In the genomic region with DNA sequence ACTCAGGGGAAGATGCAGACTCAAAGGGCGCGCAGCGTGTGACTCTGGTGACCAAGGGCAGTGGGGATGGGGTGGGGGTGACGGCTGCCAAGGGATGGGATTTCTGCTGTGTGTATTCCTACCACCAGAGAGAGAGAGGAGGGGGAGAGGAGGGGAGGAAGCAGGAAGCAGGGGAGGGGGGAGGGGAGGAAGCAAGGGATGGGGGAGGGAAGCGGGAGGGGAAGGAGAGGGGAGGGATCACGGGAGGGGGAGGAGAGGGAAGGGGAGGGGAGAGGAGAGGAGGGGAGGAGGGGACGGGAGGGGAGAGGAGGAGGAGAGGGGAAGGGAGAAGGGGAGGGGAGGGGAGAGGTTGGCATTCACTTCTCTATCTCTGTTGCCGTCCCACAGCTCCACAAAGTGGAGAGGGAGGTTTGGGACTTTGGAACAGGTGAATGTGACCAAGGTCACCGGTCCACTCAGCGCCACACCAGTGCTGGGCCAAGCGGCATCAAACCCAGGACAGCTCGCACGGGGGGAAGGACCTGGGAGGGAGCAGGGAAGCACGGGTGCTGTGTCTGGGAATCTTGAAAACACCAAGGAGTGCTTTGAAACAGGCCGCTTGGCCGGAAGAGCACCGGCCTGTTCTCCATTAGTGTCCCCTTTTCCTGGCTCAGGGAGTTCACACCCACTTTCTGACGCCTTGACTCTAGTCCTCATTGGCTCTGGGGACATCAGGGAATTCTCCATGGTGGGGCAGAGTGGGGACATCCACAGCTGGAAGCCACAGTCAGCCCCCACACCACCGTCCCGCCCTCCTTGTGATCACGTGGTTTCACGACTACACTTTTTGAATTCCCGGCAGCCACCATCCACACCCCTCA, we compare ENCODE assay signal across 1 cellular context.
A peak's percentile ranks its signal among the peaks of the same experiment; 100 is the strongest.
TF ChIP-seq lines count a peak whose summit lies in the region.

No MANE protein-coding gene starts in this region.

TF ChIP-seq in HepG2, 621 proteins besides CTCF, POLR2A, EP300 and RAD21 (continued from another document and continues in another):
- TF ChIP-seq, protein P1, sequence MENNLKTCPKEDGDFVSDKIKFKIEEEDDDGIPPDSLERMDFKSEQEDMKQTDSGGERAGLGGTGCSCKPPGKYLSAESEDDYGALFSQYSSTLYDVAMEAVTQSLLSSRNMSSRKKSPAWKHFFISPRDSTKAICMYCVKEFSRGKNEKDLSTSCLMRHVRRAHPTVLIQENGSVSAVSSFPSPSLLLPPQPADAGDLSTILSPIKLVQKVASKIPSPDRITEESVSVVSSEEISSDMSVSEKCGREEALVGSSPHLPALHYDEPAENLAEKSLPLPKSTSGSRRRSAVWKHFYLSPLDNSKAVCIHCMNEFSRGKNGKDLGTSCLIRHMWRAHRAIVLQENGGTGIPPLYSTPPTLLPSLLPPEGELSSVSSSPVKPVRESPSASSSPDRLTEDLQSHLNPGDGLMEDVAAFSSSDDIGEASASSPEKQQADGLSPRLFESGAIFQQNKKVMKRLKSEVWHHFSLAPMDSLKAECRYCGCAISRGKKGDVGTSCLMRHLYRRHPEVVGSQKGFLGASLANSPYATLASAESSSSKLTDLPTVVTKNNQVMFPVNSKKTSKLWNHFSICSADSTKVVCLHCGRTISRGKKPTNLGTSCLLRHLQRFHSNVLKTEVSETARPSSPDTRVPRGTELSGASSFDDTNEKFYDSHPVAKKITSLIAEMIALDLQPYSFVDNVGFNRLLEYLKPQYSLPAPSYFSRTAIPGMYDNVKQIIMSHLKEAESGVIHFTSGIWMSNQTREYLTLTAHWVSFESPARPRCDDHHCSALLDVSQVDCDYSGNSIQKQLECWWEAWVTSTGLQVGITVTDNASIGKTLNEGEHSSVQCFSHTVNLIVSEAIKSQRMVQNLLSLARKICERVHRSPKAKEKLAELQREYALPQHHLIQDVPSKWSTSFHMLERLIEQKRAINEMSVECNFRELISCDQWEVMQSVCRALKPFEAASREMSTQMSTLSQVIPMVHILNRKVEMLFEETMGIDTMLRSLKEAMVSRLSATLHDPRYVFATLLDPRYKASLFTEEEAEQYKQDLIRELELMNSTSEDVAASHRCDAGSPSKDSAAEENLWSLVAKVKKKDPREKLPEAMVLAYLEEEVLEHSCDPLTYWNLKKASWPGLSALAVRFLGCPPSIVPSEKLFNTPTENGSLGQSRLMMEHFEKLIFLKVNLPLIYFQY (CRISPR knock-in tag; IDR thresholded peaks at IDR 0.05; ENCODE audit: borderline replicate concordance) = peak; percentile 78; the same call in 1 of the 2 replicates
- TF ChIP-seq ARNT2 (CRISPR knock-in tag; IDR thresholded peaks at IDR 0.05; ENCODE audit: low read depth) = no peak
- TF ChIP-seq ZNF317 (CRISPR knock-in tag; IDR thresholded peaks at IDR 0.05) = no peak
- no peak for TF ChIP-seq ZNF713 (CRISPR knock-in tag; IDR thresholded peaks at IDR 0.05)
- TF ChIP-seq, protein P2, sequence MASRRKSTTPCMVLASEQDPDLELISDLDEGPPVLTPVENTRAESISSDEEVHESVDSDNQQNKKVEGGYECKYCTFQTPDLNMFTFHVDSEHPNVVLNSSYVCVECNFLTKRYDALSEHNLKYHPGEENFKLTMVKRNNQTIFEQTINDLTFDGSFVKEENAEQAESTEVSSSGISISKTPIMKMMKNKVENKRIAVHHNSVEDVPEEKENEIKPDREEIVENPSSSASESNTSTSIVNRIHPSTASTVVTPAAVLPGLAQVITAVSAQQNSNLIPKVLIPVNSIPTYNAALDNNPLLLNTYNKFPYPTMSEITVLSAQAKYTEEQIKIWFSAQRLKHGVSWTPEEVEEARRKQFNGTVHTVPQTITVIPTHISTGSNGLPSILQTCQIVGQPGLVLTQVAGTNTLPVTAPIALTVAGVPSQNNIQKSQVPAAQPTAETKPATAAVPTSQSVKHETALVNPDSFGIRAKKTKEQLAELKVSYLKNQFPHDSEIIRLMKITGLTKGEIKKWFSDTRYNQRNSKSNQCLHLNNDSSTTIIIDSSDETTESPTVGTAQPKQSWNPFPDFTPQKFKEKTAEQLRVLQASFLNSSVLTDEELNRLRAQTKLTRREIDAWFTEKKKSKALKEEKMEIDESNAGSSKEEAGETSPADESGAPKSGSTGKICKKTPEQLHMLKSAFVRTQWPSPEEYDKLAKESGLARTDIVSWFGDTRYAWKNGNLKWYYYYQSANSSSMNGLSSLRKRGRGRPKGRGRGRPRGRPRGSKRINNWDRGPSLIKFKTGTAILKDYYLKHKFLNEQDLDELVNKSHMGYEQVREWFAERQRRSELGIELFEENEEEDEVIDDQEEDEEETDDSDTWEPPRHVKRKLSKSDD (CRISPR knock-in tag; IDR thresholded peaks at IDR 0.05; ENCODE audit: low read depth) = no peak
- TF ChIP-seq SYNCRIP (IDR thresholded peaks at IDR 0.05; ENCODE audit: insufficient read depth, low read depth, low read length) = no peak
- peak; percentile 10; the same call in 1 of the 2 replicates for TF ChIP-seq SAFB2 (CRISPR knock-in tag; IDR thresholded peaks at IDR 0.05; ENCODE audit: borderline replicate concordance, low read depth)
- TF ChIP-seq ZNF20 (CRISPR knock-in tag; IDR thresholded peaks at IDR 0.05) = no peak
- TF ChIP-seq, protein P3, sequence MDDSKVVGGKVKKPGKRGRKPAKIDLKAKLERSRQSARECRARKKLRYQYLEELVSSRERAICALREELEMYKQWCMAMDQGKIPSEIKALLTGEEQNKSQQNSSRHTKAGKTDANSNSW (CRISPR knock-in tag; IDR thresholded peaks at IDR 0.05; ENCODE audit: borderline replicate concordance) = no peak
- TF ChIP-seq ZNF570 (CRISPR knock-in tag; IDR thresholded peaks at IDR 0.05; ENCODE audit: borderline replicate concordance) = no peak
- peak; percentile 77 for TF ChIP-seq SAP130 (CRISPR knock-in tag; IDR thresholded peaks at IDR 0.05; ENCODE audit: low read depth)
- TF ChIP-seq STAT5B (CRISPR knock-in tag; IDR thresholded peaks at IDR 0.05) = no peak
- TF ChIP-seq, protein P4, sequence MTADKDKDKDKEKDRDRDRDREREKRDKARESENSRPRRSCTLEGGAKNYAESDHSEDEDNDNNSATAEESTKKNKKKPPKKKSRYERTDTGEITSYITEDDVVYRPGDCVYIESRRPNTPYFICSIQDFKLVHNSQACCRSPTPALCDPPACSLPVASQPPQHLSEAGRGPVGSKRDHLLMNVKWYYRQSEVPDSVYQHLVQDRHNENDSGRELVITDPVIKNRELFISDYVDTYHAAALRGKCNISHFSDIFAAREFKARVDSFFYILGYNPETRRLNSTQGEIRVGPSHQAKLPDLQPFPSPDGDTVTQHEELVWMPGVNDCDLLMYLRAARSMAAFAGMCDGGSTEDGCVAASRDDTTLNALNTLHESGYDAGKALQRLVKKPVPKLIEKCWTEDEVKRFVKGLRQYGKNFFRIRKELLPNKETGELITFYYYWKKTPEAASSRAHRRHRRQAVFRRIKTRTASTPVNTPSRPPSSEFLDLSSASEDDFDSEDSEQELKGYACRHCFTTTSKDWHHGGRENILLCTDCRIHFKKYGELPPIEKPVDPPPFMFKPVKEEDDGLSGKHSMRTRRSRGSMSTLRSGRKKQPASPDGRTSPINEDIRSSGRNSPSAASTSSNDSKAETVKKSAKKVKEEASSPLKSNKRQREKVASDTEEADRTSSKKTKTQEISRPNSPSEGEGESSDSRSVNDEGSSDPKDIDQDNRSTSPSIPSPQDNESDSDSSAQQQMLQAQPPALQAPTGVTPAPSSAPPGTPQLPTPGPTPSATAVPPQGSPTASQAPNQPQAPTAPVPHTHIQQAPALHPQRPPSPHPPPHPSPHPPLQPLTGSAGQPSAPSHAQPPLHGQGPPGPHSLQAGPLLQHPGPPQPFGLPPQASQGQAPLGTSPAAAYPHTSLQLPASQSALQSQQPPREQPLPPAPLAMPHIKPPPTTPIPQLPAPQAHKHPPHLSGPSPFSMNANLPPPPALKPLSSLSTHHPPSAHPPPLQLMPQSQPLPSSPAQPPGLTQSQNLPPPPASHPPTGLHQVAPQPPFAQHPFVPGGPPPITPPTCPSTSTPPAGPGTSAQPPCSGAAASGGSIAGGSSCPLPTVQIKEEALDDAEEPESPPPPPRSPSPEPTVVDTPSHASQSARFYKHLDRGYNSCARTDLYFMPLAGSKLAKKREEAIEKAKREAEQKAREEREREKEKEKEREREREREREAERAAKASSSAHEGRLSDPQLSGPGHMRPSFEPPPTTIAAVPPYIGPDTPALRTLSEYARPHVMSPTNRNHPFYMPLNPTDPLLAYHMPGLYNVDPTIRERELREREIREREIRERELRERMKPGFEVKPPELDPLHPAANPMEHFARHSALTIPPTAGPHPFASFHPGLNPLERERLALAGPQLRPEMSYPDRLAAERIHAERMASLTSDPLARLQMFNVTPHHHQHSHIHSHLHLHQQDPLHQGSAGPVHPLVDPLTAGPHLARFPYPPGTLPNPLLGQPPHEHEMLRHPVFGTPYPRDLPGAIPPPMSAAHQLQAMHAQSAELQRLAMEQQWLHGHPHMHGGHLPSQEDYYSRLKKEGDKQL (CRISPR knock-in tag; IDR thresholded peaks at IDR 0.05; ENCODE audit: low read depth) = no peak
- TF ChIP-seq SMAD9 (CRISPR knock-in tag; IDR thresholded peaks at IDR 0.05) = no peak
- no peak for TF ChIP-seq ZNF841 (CRISPR knock-in tag; IDR thresholded peaks at IDR 0.05; ENCODE audit: borderline replicate concordance)
- peak; percentile 64; the same call in 1 of the 2 replicates for TF ChIP-seq HNRNPL (IDR thresholded peaks at IDR 0.05; ENCODE audit: low read depth, low read length)
- TF ChIP-seq GABPB1 (CRISPR knock-in tag; IDR thresholded peaks at IDR 0.05) = peak; percentile 50
- TF ChIP-seq RBM22 (optimal IDR thresholded peaks at IDR 0.05; ENCODE audit: low read length) = peak; percentile 88
- TF ChIP-seq AKAP8 (CRISPR knock-in tag; IDR thresholded peaks at IDR 0.05) = 0 out of 2 replicates have a peak, but pooled peaks have one; percentile 77
- no peak for TF ChIP-seq NFIC (IDR thresholded peaks at IDR 0.05; ENCODE audit: low read length)
- TF ChIP-seq, protein P5, sequence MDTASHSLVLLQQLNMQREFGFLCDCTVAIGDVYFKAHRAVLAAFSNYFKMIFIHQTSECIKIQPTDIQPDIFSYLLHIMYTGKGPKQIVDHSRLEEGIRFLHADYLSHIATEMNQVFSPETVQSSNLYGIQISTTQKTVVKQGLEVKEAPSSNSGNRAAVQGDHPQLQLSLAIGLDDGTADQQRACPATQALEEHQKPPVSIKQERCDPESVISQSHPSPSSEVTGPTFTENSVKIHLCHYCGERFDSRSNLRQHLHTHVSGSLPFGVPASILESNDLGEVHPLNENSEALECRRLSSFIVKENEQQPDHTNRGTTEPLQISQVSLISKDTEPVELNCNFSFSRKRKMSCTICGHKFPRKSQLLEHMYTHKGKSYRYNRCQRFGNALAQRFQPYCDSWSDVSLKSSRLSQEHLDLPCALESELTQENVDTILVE (CRISPR knock-in tag; IDR thresholded peaks at IDR 0.05) = no peak
- TF ChIP-seq ZNF644 (CRISPR knock-in tag; IDR thresholded peaks at IDR 0.05; ENCODE audit: low read depth) = no peak; the same call in 1 of the 2 replicates
- TF ChIP-seq ZBTB7A (CRISPR knock-in tag; IDR thresholded peaks at IDR 0.05) = 0 out of 2 replicates have a peak, but pooled peaks have one; percentile 29
- no peak for TF ChIP-seq ZNF562 (CRISPR knock-in tag; IDR thresholded peaks at IDR 0.05; ENCODE audit: borderline replicate concordance)
- peak; percentile 65 for TF ChIP-seq TARDBP (CRISPR knock-in tag; IDR thresholded peaks at IDR 0.05)
- TF ChIP-seq ZNF558 (CRISPR knock-in tag; IDR thresholded peaks at IDR 0.05; ENCODE audit: borderline replicate concordance) = no peak
- TF ChIP-seq BHLHE40 (IDR thresholded peaks at IDR 0.05; ENCODE audit: low read length) = peak; percentile 48; the same call in 1 of the 2 replicates
- TF ChIP-seq KLF6 (CRISPR knock-in tag; IDR thresholded peaks at IDR 0.05) = peak; percentile 74; the same call in 1 of the 2 replicates
- TF ChIP-seq SIX4 (CRISPR knock-in tag; IDR thresholded peaks at IDR 0.05) = 0 out of 2 replicates have a peak, but pooled peaks have one; percentile 14
- TF ChIP-seq, protein P6, sequence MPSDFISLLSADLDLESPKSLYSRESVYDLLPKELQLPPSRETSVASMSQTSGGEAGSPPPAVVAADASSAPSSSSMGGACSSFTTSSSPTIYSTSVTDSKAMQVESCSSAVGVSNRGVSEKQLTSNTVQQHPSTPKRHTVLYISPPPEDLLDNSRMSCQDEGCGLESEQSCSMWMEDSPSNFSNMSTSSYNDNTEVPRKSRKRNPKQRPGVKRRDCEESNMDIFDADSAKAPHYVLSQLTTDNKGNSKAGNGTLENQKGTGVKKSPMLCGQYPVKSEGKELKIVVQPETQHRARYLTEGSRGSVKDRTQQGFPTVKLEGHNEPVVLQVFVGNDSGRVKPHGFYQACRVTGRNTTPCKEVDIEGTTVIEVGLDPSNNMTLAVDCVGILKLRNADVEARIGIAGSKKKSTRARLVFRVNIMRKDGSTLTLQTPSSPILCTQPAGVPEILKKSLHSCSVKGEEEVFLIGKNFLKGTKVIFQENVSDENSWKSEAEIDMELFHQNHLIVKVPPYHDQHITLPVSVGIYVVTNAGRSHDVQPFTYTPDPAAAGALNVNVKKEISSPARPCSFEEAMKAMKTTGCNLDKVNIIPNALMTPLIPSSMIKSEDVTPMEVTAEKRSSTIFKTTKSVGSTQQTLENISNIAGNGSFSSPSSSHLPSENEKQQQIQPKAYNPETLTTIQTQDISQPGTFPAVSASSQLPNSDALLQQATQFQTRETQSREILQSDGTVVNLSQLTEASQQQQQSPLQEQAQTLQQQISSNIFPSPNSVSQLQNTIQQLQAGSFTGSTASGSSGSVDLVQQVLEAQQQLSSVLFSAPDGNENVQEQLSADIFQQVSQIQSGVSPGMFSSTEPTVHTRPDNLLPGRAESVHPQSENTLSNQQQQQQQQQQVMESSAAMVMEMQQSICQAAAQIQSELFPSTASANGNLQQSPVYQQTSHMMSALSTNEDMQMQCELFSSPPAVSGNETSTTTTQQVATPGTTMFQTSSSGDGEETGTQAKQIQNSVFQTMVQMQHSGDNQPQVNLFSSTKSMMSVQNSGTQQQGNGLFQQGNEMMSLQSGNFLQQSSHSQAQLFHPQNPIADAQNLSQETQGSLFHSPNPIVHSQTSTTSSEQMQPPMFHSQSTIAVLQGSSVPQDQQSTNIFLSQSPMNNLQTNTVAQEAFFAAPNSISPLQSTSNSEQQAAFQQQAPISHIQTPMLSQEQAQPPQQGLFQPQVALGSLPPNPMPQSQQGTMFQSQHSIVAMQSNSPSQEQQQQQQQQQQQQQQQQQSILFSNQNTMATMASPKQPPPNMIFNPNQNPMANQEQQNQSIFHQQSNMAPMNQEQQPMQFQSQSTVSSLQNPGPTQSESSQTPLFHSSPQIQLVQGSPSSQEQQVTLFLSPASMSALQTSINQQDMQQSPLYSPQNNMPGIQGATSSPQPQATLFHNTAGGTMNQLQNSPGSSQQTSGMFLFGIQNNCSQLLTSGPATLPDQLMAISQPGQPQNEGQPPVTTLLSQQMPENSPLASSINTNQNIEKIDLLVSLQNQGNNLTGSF (CRISPR knock-in tag; IDR thresholded peaks at IDR 0.05) = no peak
- peak; percentile 26; the same call in 1 of the 3 replicates for TF ChIP-seq MXI1 (IDR thresholded peaks at IDR 0.05; ENCODE audit: borderline replicate concordance, low read depth, low read length)
- TF ChIP-seq, protein P7, sequence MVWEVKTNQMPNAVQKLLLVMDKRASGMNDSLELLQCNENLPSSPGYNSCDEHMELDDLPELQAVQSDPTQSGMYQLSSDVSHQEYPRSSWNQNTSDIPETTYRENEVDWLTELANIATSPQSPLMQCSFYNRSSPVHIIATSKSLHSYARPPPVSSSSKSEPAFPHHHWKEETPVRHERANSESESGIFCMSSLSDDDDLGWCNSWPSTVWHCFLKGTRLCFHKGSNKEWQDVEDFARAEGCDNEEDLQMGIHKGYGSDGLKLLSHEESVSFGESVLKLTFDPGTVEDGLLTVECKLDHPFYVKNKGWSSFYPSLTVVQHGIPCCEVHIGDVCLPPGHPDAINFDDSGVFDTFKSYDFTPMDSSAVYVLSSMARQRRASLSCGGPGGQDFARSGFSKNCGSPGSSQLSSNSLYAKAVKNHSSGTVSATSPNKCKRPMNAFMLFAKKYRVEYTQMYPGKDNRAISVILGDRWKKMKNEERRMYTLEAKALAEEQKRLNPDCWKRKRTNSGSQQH (CRISPR knock-in tag; IDR thresholded peaks at IDR 0.05; ENCODE audit: low read depth) = peak; percentile 70; the same call in 1 of the 2 replicates
- TF ChIP-seq GTF2F1 (IDR thresholded peaks at IDR 0.05; ENCODE audit: low read length) = no peak
- peak; percentile 59 for TF ChIP-seq XRCC5 (optimal IDR thresholded peaks at IDR 0.05; ENCODE audit: low read length)
- TF ChIP-seq ZNF263 (CRISPR knock-in tag; IDR thresholded peaks at IDR 0.05) = peak; percentile 67
